ENCODE assay signal across 1 cellular context in the genomic region with DNA sequence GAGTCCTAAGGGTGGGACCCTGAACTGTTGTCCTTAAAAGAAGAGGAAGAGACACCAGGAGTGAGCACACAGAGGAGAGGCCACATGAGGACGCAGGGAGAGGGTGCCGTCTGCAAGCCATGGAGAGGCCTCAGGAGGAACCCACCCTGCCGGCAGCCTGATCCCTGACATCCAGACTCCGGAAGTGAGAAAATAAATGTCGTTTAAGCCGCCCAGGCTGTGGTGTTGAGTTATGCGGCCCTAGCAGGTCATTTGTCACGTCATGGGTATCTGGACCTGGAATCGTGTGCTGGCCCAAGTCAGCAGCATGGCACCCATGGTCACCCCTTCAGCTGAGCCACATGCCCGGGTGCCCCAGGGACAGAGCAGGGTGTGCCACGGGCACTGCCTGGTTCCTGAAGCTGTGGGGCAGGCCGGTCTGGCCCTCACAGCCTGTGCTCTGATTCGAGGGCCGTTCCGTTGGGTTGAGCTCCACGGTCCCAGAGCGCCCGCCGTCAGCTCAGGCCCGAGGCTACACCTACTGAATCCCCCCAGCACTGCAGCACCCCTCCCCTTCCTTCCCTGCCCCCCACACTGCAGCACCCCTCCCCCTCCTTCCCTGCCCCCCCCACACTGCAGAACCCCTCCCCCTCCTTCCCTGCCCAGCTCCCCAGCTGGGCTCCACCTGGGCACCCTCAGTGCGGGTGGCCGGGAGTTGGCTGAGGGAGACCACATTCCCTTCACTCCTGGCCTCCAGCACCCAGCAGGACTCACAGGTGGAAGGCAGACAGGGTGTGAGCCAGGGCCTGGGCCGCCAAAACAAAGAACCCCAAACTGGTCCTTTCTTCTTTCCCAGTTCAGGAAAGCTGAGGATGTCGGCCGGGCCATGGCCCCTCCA.
TF ChIP-seq lines count a peak whose summit lies in the region.

No MANE protein-coding gene starts in this region.

TF ChIP-seq in GM23338, 12 proteins besides CTCF, POLR2A, EP300 and RAD21:
- no peak for TF ChIP-seq JUNB (IDR thresholded peaks at IDR 0.05; ENCODE audit: unreplicated experiment)
- TF ChIP-seq, protein P1, sequence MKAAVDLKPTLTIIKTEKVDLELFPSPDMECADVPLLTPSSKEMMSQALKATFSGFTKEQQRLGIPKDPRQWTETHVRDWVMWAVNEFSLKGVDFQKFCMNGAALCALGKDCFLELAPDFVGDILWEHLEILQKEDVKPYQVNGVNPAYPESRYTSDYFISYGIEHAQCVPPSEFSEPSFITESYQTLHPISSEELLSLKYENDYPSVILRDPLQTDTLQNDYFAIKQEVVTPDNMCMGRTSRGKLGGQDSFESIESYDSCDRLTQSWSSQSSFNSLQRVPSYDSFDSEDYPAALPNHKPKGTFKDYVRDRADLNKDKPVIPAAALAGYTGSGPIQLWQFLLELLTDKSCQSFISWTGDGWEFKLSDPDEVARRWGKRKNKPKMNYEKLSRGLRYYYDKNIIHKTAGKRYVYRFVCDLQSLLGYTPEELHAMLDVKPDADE (IDR thresholded peaks at IDR 0.05): no peak
- TF ChIP-seq, protein P2, sequence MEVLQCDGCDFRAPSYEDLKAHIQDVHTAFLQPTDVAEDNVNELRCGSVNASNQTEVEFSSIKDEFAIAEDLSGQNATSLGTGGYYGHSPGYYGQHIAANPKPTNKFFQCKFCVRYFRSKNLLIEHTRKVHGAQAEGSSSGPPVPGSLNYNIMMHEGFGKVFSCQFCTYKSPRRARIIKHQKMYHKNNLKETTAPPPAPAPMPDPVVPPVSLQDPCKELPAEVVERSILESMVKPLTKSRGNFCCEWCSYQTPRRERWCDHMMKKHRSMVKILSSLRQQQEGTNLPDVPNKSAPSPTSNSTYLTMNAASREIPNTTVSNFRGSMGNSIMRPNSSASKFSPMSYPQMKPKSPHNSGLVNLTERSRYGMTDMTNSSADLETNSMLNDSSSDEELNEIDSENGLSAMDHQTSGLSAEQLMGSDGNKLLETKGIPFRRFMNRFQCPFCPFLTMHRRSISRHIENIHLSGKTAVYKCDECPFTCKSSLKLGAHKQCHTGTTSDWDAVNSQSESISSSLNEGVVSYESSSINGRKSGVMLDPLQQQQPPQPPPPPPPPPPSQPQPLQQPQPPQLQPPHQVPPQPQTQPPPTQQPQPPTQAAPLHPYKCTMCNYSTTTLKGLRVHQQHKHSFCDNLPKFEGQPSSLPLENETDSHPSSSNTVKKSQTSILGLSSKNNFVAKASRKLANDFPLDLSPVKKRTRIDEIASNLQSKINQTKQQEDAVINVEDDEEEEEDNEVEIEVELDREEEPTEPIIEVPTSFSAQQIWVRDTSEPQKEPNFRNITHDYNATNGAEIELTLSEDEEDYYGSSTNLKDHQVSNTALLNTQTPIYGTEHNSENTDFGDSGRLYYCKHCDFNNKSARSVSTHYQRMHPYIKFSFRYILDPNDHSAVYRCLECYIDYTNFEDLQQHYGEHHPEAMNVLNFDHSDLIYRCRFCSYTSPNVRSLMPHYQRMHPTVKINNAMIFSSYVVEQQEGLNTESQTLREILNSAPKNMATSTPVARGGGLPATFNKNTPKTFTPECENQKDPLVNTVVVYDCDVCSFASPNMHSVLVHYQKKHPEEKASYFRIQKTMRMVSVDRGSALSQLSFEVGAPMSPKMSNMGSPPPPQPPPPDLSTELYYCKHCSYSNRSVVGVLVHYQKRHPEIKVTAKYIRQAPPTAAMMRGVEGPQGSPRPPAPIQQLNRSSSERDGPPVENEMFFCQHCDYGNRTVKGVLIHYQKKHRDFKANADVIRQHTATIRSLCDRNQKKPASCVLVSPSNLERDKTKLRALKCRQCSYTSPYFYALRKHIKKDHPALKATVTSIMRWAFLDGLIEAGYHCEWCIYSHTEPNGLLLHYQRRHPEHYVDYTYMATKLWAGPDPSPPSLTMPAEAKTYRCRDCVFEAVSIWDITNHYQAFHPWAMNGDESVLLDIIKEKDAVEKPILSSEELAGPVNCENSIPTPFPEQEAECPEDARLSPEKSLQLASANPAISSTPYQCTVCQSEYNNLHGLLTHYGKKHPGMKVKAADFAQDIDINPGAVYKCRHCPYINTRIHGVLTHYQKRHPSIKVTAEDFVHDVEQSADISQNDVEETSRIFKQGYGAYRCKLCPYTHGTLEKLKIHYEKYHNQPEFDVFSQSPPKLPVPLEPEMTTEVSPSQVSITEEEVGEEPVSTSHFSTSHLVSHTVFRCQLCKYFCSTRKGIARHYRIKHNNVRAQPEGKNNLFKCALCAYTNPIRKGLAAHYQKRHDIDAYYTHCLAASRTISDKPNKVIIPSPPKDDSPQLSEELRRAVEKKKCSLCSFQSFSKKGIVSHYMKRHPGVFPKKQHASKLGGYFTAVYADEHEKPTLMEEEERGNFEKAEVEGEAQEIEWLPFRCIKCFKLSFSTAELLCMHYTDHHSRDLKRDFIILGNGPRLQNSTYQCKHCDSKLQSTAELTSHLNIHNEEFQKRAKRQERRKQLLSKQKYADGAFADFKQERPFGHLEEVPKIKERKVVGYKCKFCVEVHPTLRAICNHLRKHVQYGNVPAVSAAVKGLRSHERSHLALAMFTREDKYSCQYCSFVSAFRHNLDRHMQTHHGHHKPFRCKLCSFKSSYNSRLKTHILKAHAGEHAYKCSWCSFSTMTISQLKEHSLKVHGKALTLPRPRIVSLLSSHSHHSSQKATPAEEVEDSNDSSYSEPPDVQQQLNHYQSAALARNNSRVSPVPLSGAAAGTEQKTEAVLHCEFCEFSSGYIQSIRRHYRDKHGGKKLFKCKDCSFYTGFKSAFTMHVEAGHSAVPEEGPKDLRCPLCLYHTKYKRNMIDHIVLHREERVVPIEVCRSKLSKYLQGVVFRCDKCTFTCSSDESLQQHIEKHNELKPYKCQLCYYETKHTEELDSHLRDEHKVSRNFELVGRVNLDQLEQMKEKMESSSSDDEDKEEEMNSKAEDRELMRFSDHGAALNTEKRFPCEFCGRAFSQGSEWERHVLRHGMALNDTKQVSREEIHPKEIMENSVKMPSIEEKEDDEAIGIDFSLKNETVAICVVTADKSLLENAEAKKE (CRISPR knock-in tag; IDR thresholded peaks at IDR 0.05): no peak
